Comparison of ENCODE assay signal across 1 cellular context in the genomic region with DNA sequence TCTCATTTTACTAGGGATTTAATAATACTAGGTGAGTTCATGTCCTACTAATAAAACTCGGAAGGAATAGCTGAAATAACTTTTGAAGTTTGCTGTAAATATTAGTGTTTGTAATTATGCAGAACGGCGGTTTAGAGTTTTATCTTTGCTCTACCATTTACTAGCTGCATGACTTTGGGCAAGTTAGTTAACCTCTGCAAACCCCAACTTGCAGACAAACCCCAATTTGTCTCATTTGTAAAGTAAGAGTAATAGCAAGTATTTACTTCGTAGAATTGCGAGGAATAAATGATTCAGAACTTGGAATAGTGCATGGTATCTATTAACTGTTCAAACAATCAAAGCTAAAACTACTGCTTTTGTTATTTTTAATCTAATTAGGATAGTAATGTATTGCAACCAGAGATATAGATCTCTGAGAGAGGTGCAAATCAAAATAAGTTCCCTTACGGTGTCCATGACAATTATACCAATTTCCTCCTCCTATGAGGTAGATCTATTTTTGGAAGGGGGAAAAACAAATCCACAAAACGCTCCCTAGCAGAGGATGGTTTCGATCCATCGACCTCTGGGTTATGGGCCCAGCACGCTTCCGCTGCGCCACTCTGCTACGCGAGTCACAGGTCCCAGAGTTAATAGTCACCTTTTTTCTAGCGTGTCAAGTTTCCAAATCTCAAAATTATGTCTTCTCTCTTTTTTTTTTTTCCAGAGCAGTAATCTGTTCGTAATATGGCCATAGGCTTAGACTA.
TF ChIP-seq lines count a peak whose summit lies in the region.

No MANE protein-coding gene starts in this region.

TF ChIP-seq in HepG2, 621 proteins besides CTCF, POLR2A, EP300 and RAD21 (continues in another document):
- TF ChIP-seq SIX1 (CRISPR knock-in tag; IDR thresholded peaks at IDR 0.05; ENCODE audit: borderline replicate concordance), result peak; percentile 98
- no peak for TF ChIP-seq ZFP41 (CRISPR knock-in tag; IDR thresholded peaks at IDR 0.05; ENCODE audit: borderline replicate concordance)
- no peak for TF ChIP-seq ZNF30 (CRISPR knock-in tag; IDR thresholded peaks at IDR 0.05)
- TF ChIP-seq KDM6A (CRISPR knock-in tag; IDR thresholded peaks at IDR 0.05; ENCODE audit: low read depth), result peak; percentile 24; the same call in 1 of the 2 replicates
- TF ChIP-seq, protein P1, sequence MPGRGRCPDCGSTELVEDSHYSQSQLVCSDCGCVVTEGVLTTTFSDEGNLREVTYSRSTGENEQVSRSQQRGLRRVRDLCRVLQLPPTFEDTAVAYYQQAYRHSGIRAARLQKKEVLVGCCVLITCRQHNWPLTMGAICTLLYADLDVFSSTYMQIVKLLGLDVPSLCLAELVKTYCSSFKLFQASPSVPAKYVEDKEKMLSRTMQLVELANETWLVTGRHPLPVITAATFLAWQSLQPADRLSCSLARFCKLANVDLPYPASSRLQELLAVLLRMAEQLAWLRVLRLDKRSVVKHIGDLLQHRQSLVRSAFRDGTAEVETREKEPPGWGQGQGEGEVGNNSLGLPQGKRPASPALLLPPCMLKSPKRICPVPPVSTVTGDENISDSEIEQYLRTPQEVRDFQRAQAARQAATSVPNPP (CRISPR knock-in tag; IDR thresholded peaks at IDR 0.05), result no peak; the same call in 1 of the 2 replicates
- TF ChIP-seq HNRNPL (IDR thresholded peaks at IDR 0.05; ENCODE audit: low read depth, low read length), result no peak
- no peak for TF ChIP-seq ZNF776 (CRISPR knock-in tag; IDR thresholded peaks at IDR 0.05)
- no peak for TF ChIP-seq ZNF432 (CRISPR knock-in tag; IDR thresholded peaks at IDR 0.05; ENCODE audit: borderline replicate concordance)
- TF ChIP-seq CREBL2 (CRISPR knock-in tag; IDR thresholded peaks at IDR 0.05; ENCODE audit: borderline replicate concordance), result no peak
- TF ChIP-seq ZNF333 (CRISPR knock-in tag; IDR thresholded peaks at IDR 0.05; ENCODE audit: borderline replicate concordance), result no peak
- TF ChIP-seq ZNF335 (CRISPR knock-in tag; IDR thresholded peaks at IDR 0.05), result peak; percentile 38; the same call in 1 of the 2 replicates
- TF ChIP-seq ZMAT5 (CRISPR knock-in tag; IDR thresholded peaks at IDR 0.05; ENCODE audit: borderline replicate concordance, low read depth), result no peak
- TF ChIP-seq, protein P2, sequence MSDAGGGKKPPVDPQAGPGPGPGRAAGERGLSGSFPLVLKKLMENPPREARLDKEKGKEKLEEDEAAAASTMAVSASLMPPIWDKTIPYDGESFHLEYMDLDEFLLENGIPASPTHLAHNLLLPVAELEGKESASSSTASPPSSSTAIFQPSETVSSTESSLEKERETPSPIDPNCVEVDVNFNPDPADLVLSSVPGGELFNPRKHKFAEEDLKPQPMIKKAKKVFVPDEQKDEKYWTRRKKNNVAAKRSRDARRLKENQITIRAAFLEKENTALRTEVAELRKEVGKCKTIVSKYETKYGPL (CRISPR knock-in tag; IDR thresholded peaks at IDR 0.05), result no peak
- peak; percentile 55; the same call in 1 of the 2 replicates for TF ChIP-seq ETV6 (CRISPR knock-in tag; conservative IDR thresholded peaks at IDR 0.05)
- TF ChIP-seq FOXJ3 (CRISPR knock-in tag; IDR thresholded peaks at IDR 0.05; ENCODE audit: borderline replicate concordance), result no peak
- no peak for TF ChIP-seq EZH2 (conservative IDR thresholded peaks at IDR 0.05; ENCODE audit: low read depth, low read length)
- no peak for TF ChIP-seq ZBTB8A (CRISPR knock-in tag; IDR thresholded peaks at IDR 0.05; ENCODE audit: borderline replicate concordance, low read depth)
- TF ChIP-seq PRPF4 (IDR thresholded peaks at IDR 0.05; ENCODE audit: low read depth, low read length, poor library complexity, severe bottlenecking), result peak; percentile 91
- TF ChIP-seq, protein P3, sequence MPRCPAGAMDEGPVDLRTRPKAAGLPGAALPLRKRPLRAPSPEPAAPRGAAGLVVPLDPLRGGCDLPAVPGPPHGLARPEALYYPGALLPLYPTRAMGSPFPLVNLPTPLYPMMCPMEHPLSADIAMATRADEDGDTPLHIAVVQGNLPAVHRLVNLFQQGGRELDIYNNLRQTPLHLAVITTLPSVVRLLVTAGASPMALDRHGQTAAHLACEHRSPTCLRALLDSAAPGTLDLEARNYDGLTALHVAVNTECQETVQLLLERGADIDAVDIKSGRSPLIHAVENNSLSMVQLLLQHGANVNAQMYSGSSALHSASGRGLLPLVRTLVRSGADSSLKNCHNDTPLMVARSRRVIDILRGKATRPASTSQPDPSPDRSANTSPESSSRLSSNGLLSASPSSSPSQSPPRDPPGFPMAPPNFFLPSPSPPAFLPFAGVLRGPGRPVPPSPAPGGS (CRISPR knock-in tag; IDR thresholded peaks at IDR 0.05), result no peak
- TF ChIP-seq CBX2 (IDR thresholded peaks at IDR 0.05; ENCODE audit: low read depth, low read length), result no peak
- no peak for TF ChIP-seq CBX2 (CRISPR knock-in tag; IDR thresholded peaks at IDR 0.05; ENCODE audit: low read depth)
- no peak for TF ChIP-seq GLI4 (CRISPR knock-in tag; IDR thresholded peaks at IDR 0.05; ENCODE audit: borderline replicate concordance)
- TF ChIP-seq, protein P4, sequence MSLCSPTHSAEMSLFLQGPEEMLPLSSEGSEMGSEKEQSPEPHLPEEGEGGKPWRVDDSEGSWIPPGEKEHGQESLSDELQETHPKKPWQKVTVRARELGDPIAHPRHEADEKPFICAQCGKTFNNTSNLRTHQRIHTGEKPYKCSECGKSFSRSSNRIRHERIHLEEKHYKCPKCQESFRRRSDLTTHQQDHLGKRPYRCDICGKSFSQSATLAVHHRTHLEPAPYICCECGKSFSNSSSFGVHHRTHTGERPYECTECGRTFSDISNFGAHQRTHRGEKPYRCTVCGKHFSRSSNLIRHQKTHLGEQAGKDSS (CRISPR knock-in tag; IDR thresholded peaks at IDR 0.05; ENCODE audit: borderline replicate concordance, low read depth), result no peak
- no peak for TF ChIP-seq ZNF329 (CRISPR knock-in tag; IDR thresholded peaks at IDR 0.05; ENCODE audit: low read depth)
- TF ChIP-seq ZNF138 (CRISPR knock-in tag; IDR thresholded peaks at IDR 0.05; ENCODE audit: low read depth), result no peak
- TF ChIP-seq, protein P5, sequence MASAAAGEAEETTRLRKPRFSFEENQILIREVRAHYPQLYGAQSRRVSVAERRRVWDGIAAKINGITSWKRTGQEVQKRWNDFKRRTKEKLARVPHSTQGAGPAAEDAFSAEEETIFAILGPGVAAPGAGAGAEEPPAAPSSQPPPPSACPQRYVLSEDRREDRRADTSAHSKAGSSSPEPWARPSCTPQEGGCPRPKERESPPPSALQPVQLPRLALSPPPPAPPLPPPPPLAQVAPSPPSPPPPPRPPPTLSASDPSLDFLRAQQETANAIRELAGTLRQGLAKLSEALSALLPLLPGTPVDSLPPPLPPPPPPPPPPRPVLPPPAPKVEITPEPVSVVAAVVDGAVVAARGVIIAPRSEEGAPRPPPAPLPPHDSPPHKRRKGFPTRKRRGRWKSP (CRISPR knock-in tag; IDR thresholded peaks at IDR 0.05), result 0 out of 2 replicates have a peak, but pooled peaks have one; percentile 58
- TF ChIP-seq, protein P6, sequence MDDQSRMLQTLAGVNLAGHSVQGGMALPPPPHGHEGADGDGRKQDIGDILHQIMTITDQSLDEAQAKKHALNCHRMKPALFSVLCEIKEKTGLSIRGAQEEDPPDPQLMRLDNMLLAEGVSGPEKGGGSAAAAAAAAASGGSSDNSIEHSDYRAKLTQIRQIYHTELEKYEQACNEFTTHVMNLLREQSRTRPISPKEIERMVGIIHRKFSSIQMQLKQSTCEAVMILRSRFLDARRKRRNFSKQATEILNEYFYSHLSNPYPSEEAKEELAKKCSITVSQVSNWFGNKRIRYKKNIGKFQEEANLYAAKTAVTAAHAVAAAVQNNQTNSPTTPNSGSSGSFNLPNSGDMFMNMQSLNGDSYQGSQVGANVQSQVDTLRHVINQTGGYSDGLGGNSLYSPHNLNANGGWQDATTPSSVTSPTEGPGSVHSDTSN (CRISPR knock-in tag; IDR thresholded peaks at IDR 0.05; ENCODE audit: borderline replicate concordance), result no peak
- TF ChIP-seq SIN3B (IDR thresholded peaks at IDR 0.05; ENCODE audit: low read length), result no peak
- TF ChIP-seq, protein P7, sequence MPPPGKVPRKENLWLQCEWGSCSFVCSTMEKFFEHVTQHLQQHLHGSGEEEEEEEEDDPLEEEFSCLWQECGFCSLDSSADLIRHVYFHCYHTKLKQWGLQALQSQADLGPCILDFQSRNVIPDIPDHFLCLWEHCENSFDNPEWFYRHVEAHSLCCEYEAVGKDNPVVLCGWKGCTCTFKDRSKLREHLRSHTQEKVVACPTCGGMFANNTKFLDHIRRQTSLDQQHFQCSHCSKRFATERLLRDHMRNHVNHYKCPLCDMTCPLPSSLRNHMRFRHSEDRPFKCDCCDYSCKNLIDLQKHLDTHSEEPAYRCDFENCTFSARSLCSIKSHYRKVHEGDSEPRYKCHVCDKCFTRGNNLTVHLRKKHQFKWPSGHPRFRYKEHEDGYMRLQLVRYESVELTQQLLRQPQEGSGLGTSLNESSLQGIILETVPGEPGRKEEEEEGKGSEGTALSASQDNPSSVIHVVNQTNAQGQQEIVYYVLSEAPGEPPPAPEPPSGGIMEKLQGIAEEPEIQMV (CRISPR knock-in tag; IDR thresholded peaks at IDR 0.05; ENCODE audit: low read depth), result no peak
- no peak for TF ChIP-seq ZNF256 (CRISPR knock-in tag; conservative IDR thresholded peaks at IDR 0.05)
- TF ChIP-seq PHF8 (CRISPR knock-in tag; IDR thresholded peaks at IDR 0.05), result peak; percentile 61; the same call in 1 of the 2 replicates
- peak in 1 of 2 experiments; percentile 40; a peak in 1 of 4 replicates for TF ChIP-seq NR2F1 (CRISPR knock-in tag; IDR thresholded peaks at IDR 0.05)
- TF ChIP-seq ZNF674 (CRISPR knock-in tag; IDR thresholded peaks at IDR 0.05; ENCODE audit: low read depth), result no peak
- TF ChIP-seq SNAPC4 (CRISPR knock-in tag; IDR thresholded peaks at IDR 0.05), result no peak
- TF ChIP-seq POLR2AphosphoS5 (IDR thresholded peaks at IDR 0.05; ENCODE audit: low read depth, low read length), result no peak
- TF ChIP-seq PHF21A (CRISPR knock-in tag; IDR thresholded peaks at IDR 0.05), result no peak; the same call in 1 of the 2 replicates
- TF ChIP-seq RFX5 (IDR thresholded peaks at IDR 0.05; ENCODE audit: low read depth, low read length), result no peak
- TF ChIP-seq ZNF672 (CRISPR knock-in tag; IDR thresholded peaks at IDR 0.05), result no peak
- TF ChIP-seq ZNF639 (CRISPR knock-in tag; conservative IDR thresholded peaks at IDR 0.05), result no peak; the same call in 1 of the 2 replicates
- peak; percentile 67; the same call in 1 of the 2 replicates for TF ChIP-seq NFKBIZ (CRISPR knock-in tag; IDR thresholded peaks at IDR 0.05)
- TF ChIP-seq, protein P8, sequence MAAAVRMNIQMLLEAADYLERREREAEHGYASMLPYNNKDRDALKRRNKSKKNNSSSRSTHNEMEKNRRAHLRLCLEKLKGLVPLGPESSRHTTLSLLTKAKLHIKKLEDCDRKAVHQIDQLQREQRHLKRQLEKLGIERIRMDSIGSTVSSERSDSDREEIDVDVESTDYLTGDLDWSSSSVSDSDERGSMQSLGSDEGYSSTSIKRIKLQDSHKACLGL (CRISPR knock-in tag; IDR thresholded peaks at IDR 0.05), result no peak
- TF ChIP-seq, protein P9, sequence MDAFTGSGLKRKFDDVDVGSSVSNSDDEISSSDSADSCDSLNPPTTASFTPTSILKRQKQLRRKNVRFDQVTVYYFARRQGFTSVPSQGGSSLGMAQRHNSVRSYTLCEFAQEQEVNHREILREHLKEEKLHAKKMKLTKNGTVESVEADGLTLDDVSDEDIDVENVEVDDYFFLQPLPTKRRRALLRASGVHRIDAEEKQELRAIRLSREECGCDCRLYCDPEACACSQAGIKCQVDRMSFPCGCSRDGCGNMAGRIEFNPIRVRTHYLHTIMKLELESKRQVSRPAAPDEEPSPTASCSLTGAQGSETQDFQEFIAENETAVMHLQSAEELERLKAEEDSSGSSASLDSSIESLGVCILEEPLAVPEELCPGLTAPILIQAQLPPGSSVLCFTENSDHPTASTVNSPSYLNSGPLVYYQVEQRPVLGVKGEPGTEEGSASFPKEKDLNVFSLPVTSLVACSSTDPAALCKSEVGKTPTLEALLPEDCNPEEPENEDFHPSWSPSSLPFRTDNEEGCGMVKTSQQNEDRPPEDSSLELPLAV (CRISPR knock-in tag; conservative IDR thresholded peaks at IDR 0.05; ENCODE audit: low read depth), result no peak
